In genomic region chr9:97411789-97412627, GRCh38 we compare ENCODE assay signal across 8 cellular contexts. TPM values are rescaled to one million over a fixed set of nuclear protein-coding genes. Genes with fewer than 3 reads are reported as not detected.
DNase-seq lines count a peak whose midpoint lies in the region; ATAC-seq and TF ChIP-seq lines count a peak whose summit lies in the region.

Gene TDRD7 (plus strand): TSS chr9:97412096. CDS start chr9:97428466, 16,370 bp downstream.

- CTCF ChIA-PET in AG04449 (lab: Yijun Ruan, JAX), result interaction anchor here (0.6 to 7.4 kb wide), 29 partner anchors 8 to 558 kb away, joined by 3 to 83 read pairs (median 4); partner anchors contain the start of gene ZNF782

- intact Hi-C loops in left colon (cut with DNase I, micrococcal nuclease), result no loop called here

- peak; percentile 99 for TF ChIP-seq CTCF in AG04449 (IDR thresholded peaks at IDR 0.05; ENCODE audit: insufficient read depth, low read length, missing control alignments)
- TF ChIP-seq CTCF in choroid plexus epithelial cell (conservative IDR thresholded peaks at IDR 0.05; ENCODE audit: low read depth, low read length), result peak; percentile 78

- TF ChIP-seq POLR2A in GM18526 (IDR thresholded peaks at IDR 0.05; ENCODE audit: extremely low read depth, insufficient read length), result peak; percentile 41

- DNase-seq in AG04449 (ENCODE audit: low read depth, low spot score) (no peak), NCI-H2196 treated with DMSO at 0.1 percent for 48 hours (lab: John Stamatoyannopoulos, UW; ENCODE audit: unreplicated experiment) (peak; percentile 54), choroid plexus epithelial cell (ENCODE audit: low read depth) (peak; percentile 80), left colon (peak; percentile 81 to 92)
- peak; percentile 85 to 86 for DNase-seq in activated CD4-positive, alpha-beta T cell treated with anti-CD3 and anti-CD28 coated beads for 24 hours (ENCODE audit: low read depth in 2 of 2)
- DNase-seq in stimulated activated CD4-positive, alpha-beta T cell treated with anti-CD3 and anti-CD28 coated beads, Interleukin-1b, Interleukin-23, amount 100 ng/mL, for 4 hours (ENCODE audit: low read depth in 2 of 2), result peak; percentile 94

- POLR2A ChIA-PET in AG04449 (lab: Yijun Ruan, JAX), result no interaction called here

- ATAC-seq in HG03060 (IDR thresholded peaks at IDR 0.05; ENCODE audit: low read depth, unreplicated experiment), result peak; percentile 56
- ATAC-seq in left colon, result peak; percentile 89

- H3K4me3 ChIP-seq in AG04449 (ENCODE audit: low read depth, low read length) (peak within 1 kb of the TSS; percentile 69), choroid plexus epithelial cell (ENCODE audit: low read depth, low read length) (peak within 1 kb of the TSS; percentile 73)

RNA-seq across cellular contexts. Expression of gene TDRD7, which starts in this region (rescaled TPM):
- 10 to 100 TPM; 30.7 to 37.7 TPM for total RNA-seq in left colon
